ENCODE assay signal across 8 cellular contexts in genomic region chr15:45276851-45277250, GRCh38. TPM values are rescaled to one million over a fixed set of nuclear protein-coding genes. Genes with fewer than 3 reads are reported as not detected.
DNase-seq lines count a peak whose midpoint lies in the region; ATAC-seq and TF ChIP-seq lines count a peak whose summit lies in the region.

No MANE protein-coding gene starts in this region.

- no peak overlapping the region for H3K9ac ChIP-seq in HCT116 (ENCODE audit: low read length)

- H3K9me3 Mint-ChIP-seq in type B pancreatic cell, result no peaks in the 10 kb centered on the region

- no peak for TF ChIP-seq POLR2A in HCT116 (IDR thresholded peaks at IDR 0.05; ENCODE audit: borderline replicate concordance, extremely low read depth, insufficient read depth, insufficient read length)

- H4K20me1 ChIP-seq in HCT116 (ENCODE audit: insufficient read depth), result no peaks in the 10 kb centered on the region

- H3K4me3 Mint-ChIP-seq in type B pancreatic cell, result no peak overlapping the region

- POLR2A ChIA-PET in HCT116 (lab: Charles Lee), result interaction anchor here (1.0 kb wide), 1 partner anchor 73 kb away, joined by 3 read pairs; no protein-coding TSS in a partner anchor

- ATAC-seq in HCT116, result no peak
- ATAC-seq in RWPE2 (ENCODE audit: low read depth), result 0 out of 3 replicates have a peak, but pooled peaks have one; percentile 17
- ATAC-seq in HG02588 (IDR thresholded peaks at IDR 0.05; ENCODE audit: unreplicated experiment), result no peak
- no peak for ATAC-seq in HG02623 (IDR thresholded peaks at IDR 0.05; ENCODE audit: unreplicated experiment)
- no peak for ATAC-seq in GM21825 (IDR thresholded peaks at IDR 0.05; ENCODE audit: unreplicated experiment)

- H3K27ac ChIP-seq in HCT116 (ENCODE audit: low read depth, low read length) (no peak overlapping the region), RWPE2 (ENCODE audit: poor library complexity, severe bottlenecking) (no peak overlapping the region)

- no TSS peak for BruUV-seq in HCT116 (replicated peaks; lab: Mats Ljungman, UMichigan)

- RAD21 ChIA-PET in HCT116 (lab: Charles Lee; ENCODE audit: low non-redundant PET in 1 of 2, low total read pairs in 2 of 2, uncharacterized antibody in 2 of 2, unreplicated experiment in 2 of 2), result interaction anchor here (0.8 to 1.0 kb wide), 4 partner anchors 72 to 155 kb away, joined by 3 to 4 read pairs (median 3); no protein-coding TSS in a partner anchor

- DNase-seq in AML-193 (lab: John Stamatoyannopoulos, UW), result peak; percentile 41 to 56
- no peak for DNase-seq in HCT116 (ENCODE audit: low read depth, low spot score)
- no peak for DNase-seq in RWPE2 (ENCODE audit: low spot score)
- DNase-seq in fibroblast of villous mesenchyme (ENCODE audit: low read depth), result peak; percentile 18
- DNase-seq in type B pancreatic cell (ENCODE audit: extremely low spot score, unreplicated experiment), result no peak

- no peak overlapping the region for H2AFZ ChIP-seq in HCT116 (ENCODE audit: low read depth, low read length, poor library complexity, severe bottlenecking)

- peaks cover 5% of the 10 kb centered on the region; the same call in 1 of the 2 replicates for H3K79me2 ChIP-seq in HCT116 (ENCODE audit: insufficient read depth, low read length)

- H3K36me3 ChIP-seq in HCT116 (ENCODE audit: control insufficient read depth in 1 of 2, insufficient read depth in 2 of 2, low read length in 2 of 2) (no peaks in the 10 kb centered on the region), RWPE2 (ENCODE audit: low read depth) (no peaks in the 10 kb centered on the region)

- H3K9me3 ChIP-seq in HCT116 (ENCODE audit: control insufficient read depth in 1 of 2, insufficient read depth in 1 of 2, low read depth in 1 of 2, low read length in 2 of 2), result no peaks in the 10 kb centered on the region
- H3K9me3 ChIP-seq in RWPE2 (ENCODE audit: severe bottlenecking), result no peaks in the 10 kb centered on the region

- H3K4me1 Mint-ChIP-seq in type B pancreatic cell (ENCODE audit: unreplicated experiment), result peaks cover 7% of the 10 kb centered on the region

- intact Hi-C loops in HCT116 (cut with micrococcal nuclease), result no loop called here

- H3K27ac Mint-ChIP-seq in type B pancreatic cell, result no peak overlapping the region

- H3K27me3 Mint-ChIP-seq in type B pancreatic cell, result no peaks in the 10 kb centered on the region

- H3K36me3 Mint-ChIP-seq in type B pancreatic cell, result no peaks in the 10 kb centered on the region

- TF ChIP-seq RAD21 in HCT116 (IDR thresholded peaks at IDR 0.05; ENCODE audit: low read depth), result peak; percentile 65

- no peak overlapping the region for H3K4me2 ChIP-seq in HCT116 (ENCODE audit: low read length)

- CTCF ChIA-PET in HCT116 (lab: Charles Lee), result interaction anchor here (0.6 to 1.4 kb wide), 6 partner anchors 24 to 125 kb away, joined by 3 to 5 read pairs (median 3); a partner anchor contains a TSS

- H3K4me1 ChIP-seq in HCT116 (ENCODE audit: control insufficient read depth in 1 of 2, insufficient read depth in 2 of 2, low read length in 2 of 2) (peaks cover 3 to 13% of the 10 kb centered on the region in 2 experiments; a peak in 3 of 4 replicates), RWPE2 (ENCODE audit: insufficient read depth, poor library complexity, severe bottlenecking) (peaks cover 3% of the 10 kb centered on the region)

- TF ChIP-seq CTCF in HCT116 (IDR thresholded peaks at IDR 0.05 in 2 of 3, conservative IDR thresholded peaks at IDR 0.05 in 1 of 3; ENCODE audit: borderline replicate concordance in 1 of 3, insufficient read depth in 1 of 3, low read depth in 2 of 3, low read length in 2 of 3) (peak; percentile 37 to 63 (median 44); a peak in 4 of 6 replicates), RWPE2 (IDR thresholded peaks at IDR 0.05; ENCODE audit: poor library complexity, severe bottlenecking) (peak; percentile 87), fibroblast of villous mesenchyme (IDR thresholded peaks at IDR 0.05; ENCODE audit: insufficient read depth, low read depth, low read length) (peak; percentile 33), type B pancreatic cell (conservative IDR thresholded peaks at IDR 0.05) (peak; percentile 60)

- H3K9me2 ChIP-seq in HCT116 (ENCODE audit: insufficient read depth), result no peaks in the 10 kb centered on the region

- H3K4me3 ChIP-seq in HCT116 (replicated peaks in 1 of 2; ENCODE audit: low read depth in 1 of 2, low read length in 2 of 2), result no peak overlapping the region
- no peak overlapping the region for H3K4me3 ChIP-seq in RWPE2 (ENCODE audit: severe bottlenecking)
- no peak overlapping the region for H3K4me3 ChIP-seq in fibroblast of villous mesenchyme (ENCODE audit: low read depth, low read length)

- no peaks in the 10 kb centered on the region for H3K27me3 ChIP-seq in HCT116 (ENCODE audit: insufficient read depth, low read length)
- no peaks in the 10 kb centered on the region for H3K27me3 ChIP-seq in RWPE2 (ENCODE audit: insufficient read depth, poor library complexity, severe bottlenecking)

TF ChIP-seq in HCT116, 20 proteins besides CTCF, POLR2A, EP300 and RAD21:
- TF ChIP-seq REST (IDR thresholded peaks at IDR 0.05; ENCODE audit: low read depth) (no peak), YY1 (IDR thresholded peaks at IDR 0.05; ENCODE audit: extremely low read depth, insufficient replicate concordance, low read depth, low read length) (no peak), TCF7L2 (IDR thresholded peaks at IDR 0.05; ENCODE audit: borderline replicate concordance, extremely low read depth, insufficient read depth, insufficient read length) (no peak), ZBTB33 (IDR thresholded peaks at IDR 0.05; ENCODE audit: extremely low read depth, insufficient replicate concordance, low read length) (no peak), ATF3 (IDR thresholded peaks at IDR 0.05) (no peak), ELF1 (IDR thresholded peaks at IDR 0.05; ENCODE audit: borderline replicate concordance, low read depth) (no peak), ZNF274 (IDR thresholded peaks at IDR 0.05; ENCODE audit: low read depth, low read length) (no peak), MAX (IDR thresholded peaks at IDR 0.05) (no peak), EGR1 (IDR thresholded peaks at IDR 0.05; ENCODE audit: low read depth) (no peak), SP1 (IDR thresholded peaks at IDR 0.05; ENCODE audit: low read depth) (no peak), SRF (IDR thresholded peaks at IDR 0.05; ENCODE audit: low read depth) (no peak), POLR2AphosphoS5 (IDR thresholded peaks at IDR 0.05; ENCODE audit: low read depth, low read length) (no peak), EZH2phosphoT487 (IDR thresholded peaks at IDR 0.05; ENCODE audit: borderline replicate concordance) (no peak), CEBPB (IDR thresholded peaks at IDR 0.05; ENCODE audit: low read depth) (no peak), JUND (IDR thresholded peaks at IDR 0.05) (no peak), SIN3A (IDR thresholded peaks at IDR 0.05; ENCODE audit: low read depth) (no peak), EZH2 (IDR thresholded peaks at IDR 0.05) (no peak), FOSL1 (IDR thresholded peaks at IDR 0.05; ENCODE audit: low read depth) (no peak), ZFX (IDR thresholded peaks at IDR 0.05) (no peak)

RNA-seq across cellular contexts. Expression of gene SLC28A2, which starts 24.8 kb away (rescaled TPM):
- total RNA-seq in HCT116 (2021; ENCODE audit: unreplicated experiment) (not detected), fibroblast of villous mesenchyme (not detected in 2 replicates), type B pancreatic cell (ENCODE audit: low replicate concordance) (0.14 and 2.4 TPM in 2 replicates)
- polyA plus RNA-seq in HCT116 (2012), result 0.07 TPM in 1 of 2 replicates, not detected in the other

Comparison
In these comparisons a context has a peak if more than half of its experiments do, and no peak if none do; other contexts are left out.
1. DNase-seq: peak in AML-193 (2 of 2) and fibroblast of villous mesenchyme (single experiment); none in HCT116 (single experiment), RWPE2 (single experiment) and type B pancreatic cell (single experiment).
2. CTCF ChIP-seq: peak in every context shown above with its lines; median percentile 87 in RWPE2; 60 in type B pancreatic cell; 44 in HCT116; 33 in fibroblast of villous mesenchyme.